In the genomic region with DNA sequence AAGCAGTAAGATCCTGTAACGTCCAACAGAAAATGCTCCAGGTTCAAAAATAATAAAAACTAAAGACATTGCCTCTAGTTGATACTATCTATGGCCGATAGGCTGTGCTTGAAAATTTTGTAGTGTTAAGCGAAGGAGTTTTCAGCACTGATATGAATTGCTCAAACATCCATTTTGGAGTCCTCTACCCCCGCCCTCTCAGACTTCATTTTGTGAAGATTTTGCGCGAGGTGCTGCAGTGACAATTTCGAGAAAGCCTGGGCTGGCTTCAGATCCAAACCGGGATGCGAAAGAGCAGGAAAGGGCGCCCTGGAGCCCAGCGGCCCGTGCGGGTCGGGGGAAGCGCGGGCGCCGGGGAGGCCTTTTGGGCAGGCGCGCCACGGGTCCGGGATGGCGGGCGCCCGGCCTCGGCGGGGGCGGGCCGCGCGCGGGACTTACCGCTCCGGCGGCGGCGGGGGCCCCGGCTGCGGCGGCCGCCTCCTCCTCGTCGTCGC, we compare ENCODE assay signal across 8 cellular contexts. TPM values are rescaled to one million over a fixed set of nuclear protein-coding genes. Genes with fewer than 3 reads are reported as not detected.
DNase-seq lines count a peak whose midpoint lies in the region; ATAC-seq and TF ChIP-seq lines count a peak whose summit lies in the region.

No MANE protein-coding gene starts in this region.

- peak overlapping the region; percentile 92 to 100 (median 98) for H3K27ac Mint-ChIP-seq in immature natural killer cell

- peaks cover 12 to 21% (median 18%) of the 10 kb centered on the region in 3 donors for H3K27me3 Mint-ChIP-seq in immature natural killer cell (ENCODE audit: low read depth in 3 of 3)

- intact Hi-C loops in PC-9 (cut with micrococcal nuclease; ENCODE audit: unreplicated experiment) = loop anchor here (2.0 to 10.0 kb wide), 5 partner anchors 29 to 559 kb away; no protein-coding TSS in a partner anchor
- intact Hi-C loops in ascending aorta (cut with DNase I) = loop anchor here (10.0 kb wide), 2 partner anchors 889 to 1409 kb away; a partner anchor contains a TSS
- intact Hi-C loops in spleen (cut with DNase I; ENCODE audit: low total_unique reads) = no loop called here

- H4K20me1 ChIP-seq in PC-9 (ENCODE audit: insufficient read depth) = peaks cover 19% of the 10 kb centered on the region; the same call in 1 of the 2 replicates

- TF ChIP-seq CTCF in HL-60 (IDR thresholded peaks at IDR 0.05; ENCODE audit: insufficient read depth, low read length) (no peak), PC-9 (conservative IDR thresholded peaks at IDR 0.05) (peak; percentile 70), ascending aorta (IDR thresholded peaks at IDR 0.05) (peak; percentile 9 to 31 (median 29)), spleen (IDR thresholded peaks at IDR 0.05 in 8 of 11, conservative IDR thresholded peaks at IDR 0.05 in 3 of 11) (peak in 8 of 11 experiments; percentile 15 to 52 (median 35))

- TF ChIP-seq POLR2A in spleen (IDR thresholded peaks at IDR 0.05) = no peak

- no peaks in the 10 kb centered on the region for H3K9me3 Mint-ChIP-seq in immature natural killer cell

- BruUV-seq in PC-9 (replicated peaks; lab: Mats Ljungman, UMichigan) = TSS peak; percentile 19

- H3K36me3 Mint-ChIP-seq in immature natural killer cell = no peaks in the 10 kb centered on the region

- H3K27me3 ChIP-seq in HL-60 (ENCODE audit: insufficient read depth, poor library complexity, severe bottlenecking) (no peaks in the 10 kb centered on the region), PC-9 (ENCODE audit: insufficient read depth, low read depth) (no peaks in the 10 kb centered on the region), ascending aorta (no peaks in the 10 kb centered on the region), spleen (replicated peaks in 1 of 7) (no peaks in the 10 kb centered on the region)

- ATAC-seq in GM21360 (IDR thresholded peaks at IDR 0.05; ENCODE audit: unreplicated experiment) = peak; percentile 13

- POLR2A ChIA-PET in PC-9 (lab: Charles Lee; ENCODE audit: unreplicated experiment) = interaction anchor here (0.5 to 0.9 kb wide), 3 partner anchors 9 to 95 kb away, joined by 4 to 11 read pairs (median 7); no protein-coding TSS in a partner anchor

- peaks cover 69% of the 10 kb centered on the region for H3K79me2 ChIP-seq in PC-9 (ENCODE audit: low read depth)

- H3K4me1 ChIP-seq in PC-9 (replicated peaks; ENCODE audit: insufficient read depth) (peaks cover 48% of the 10 kb centered on the region), ascending aorta (peaks cover 0 to 21% of the 10 kb centered on the region in 2 donors), spleen (peaks cover 35 to 65% (median 58%) of the 10 kb centered on the region in 6 donors)

- H3K36me3 ChIP-seq in PC-9 (ENCODE audit: low read depth) (peaks cover 24% of the 10 kb centered on the region), ascending aorta (peaks cover 0 to 5% of the 10 kb centered on the region in 2 donors), spleen (peaks cover 0 to 10% (median 0%) of the 10 kb centered on the region in 6 donors)

- H3K4me3 Mint-ChIP-seq in immature natural killer cell = peak overlapping the region; percentile 96 to 100 (median 97)

- peak overlapping the region; percentile 93 for H3K4me2 ChIP-seq in PC-9

- peak overlapping the region; percentile 85 for H3K27ac ChIP-seq in HL-60 (replicated peaks)
- H3K27ac ChIP-seq in PC-9 = peak overlapping the region; percentile 82
- H3K27ac ChIP-seq in ascending aorta = peak overlapping the region; percentile 99
- H3K27ac ChIP-seq in spleen = peak overlapping the region; percentile 100

- DNase-seq in G401 (ENCODE audit: low spot score) (peak; percentile 60), HL-60 (ENCODE audit: low read depth in 1 of 2, low spot score in 1 of 2) (peak in 1 of 2 experiments; percentile 64), PC-9 (peak in 1 of 2 experiments; percentile 78), ascending aorta (ENCODE audit: low spot score in 2 of 2) (no peak), immature natural killer cell (peak; percentile 75 to 77 (median 76)), spleen (no peak), NCI-H1048 (lab: John Stamatoyannopoulos, UW) (no peak)

- in situ Hi-C loops in G401 (cut with HindIII; ENCODE audit: low sequenced_read_pairs) = no loop called here

- peak overlapping the region; percentile 66 for H2AFZ ChIP-seq in PC-9

- H3K9me3 ChIP-seq in PC-9 (ENCODE audit: insufficient read depth, low read depth) = peaks cover 5% of the 10 kb centered on the region
- H3K9me3 ChIP-seq in ascending aorta = no peaks in the 10 kb centered on the region
- peaks cover 0 to 8% (median 3%) of the 10 kb centered on the region in 8 donors for H3K9me3 ChIP-seq in spleen

- 0 to 1% (median 0%) methylated on average over 17 to 44 of the region's 44 CpGs for WGBS in spleen, 5 donors

- CTCF ChIA-PET in PC-9 (lab: Charles Lee) = no interaction called here

- peaks cover 56 to 66% of the 10 kb centered on the region in 2 donors for H3K4me1 Mint-ChIP-seq in immature natural killer cell

- peaks cover 42% of the 10 kb centered on the region for H3F3A ChIP-seq in PC-9 (ENCODE audit: insufficient read depth, low read depth)

- H3K4me3 ChIP-seq in HL-60 (replicated peaks; ENCODE audit: insufficient read depth, low read length) (peak overlapping the region; percentile 69), PC-9 (peak overlapping the region; percentile 70), ascending aorta (peak overlapping the region; percentile 93 to 98), spleen (peak overlapping the region; percentile 76 to 96 (median 90))

- H3K9me2 ChIP-seq in PC-9 (ENCODE audit: insufficient read depth) = no peaks in the 10 kb centered on the region

RNA-seq across cellular contexts. Expression of a gene that starts 1.8 kb away (rescaled TPM):
- 88.2 and 108 TPM in 2 replicates for total RNA-seq in G401 (2014; rRNA removed; shearing (Covaris generic))
- total RNA-seq in PC-9 (2021) = 93.6 and 127 TPM in 2 replicates
- total RNA-seq in ascending aorta = 58.0 TPM
- polyA plus RNA-seq in immature natural killer cell = 10 to 100 TPM; 48.6 to 77.4 (median 53.2) TPM
- 100 to 1,000 TPM in 4 of 7 donors, 10 to 100 TPM in 3; 97.9 to 140 (median 103) TPM for total RNA-seq in spleen
- 10 to 100 TPM; 17.4 to 23.2 (median 22.8) TPM for polyA plus RNA-seq in spleen

Comparison
In these comparisons a context has a peak if more than half of its experiments do, and no peak if none do; other contexts are left out.
1. DNase-seq: peak in G401 (single experiment) and immature natural killer cell (3 of 3); none in ascending aorta (0 of 2), spleen (single experiment) and NCI-H1048 (single experiment).
2. Peak in every context shown above with its lines, with median percentiles within 50 percentile points of each other: H3K27ac ChIP-seq and H3K4me3 ChIP-seq.